ENCODE assay signal across 27 cellular contexts in genomic region chr2:141105763-141106162, GRCh38.
"Had no signal": no experiment of that assay in that cellular context is flagged by ENCODE, and none has a peak within 500 bp of the region (broad histone marks: within the 10 kb centered on the region; RNA-seq: fewer than 3 reads in every experiment).

No MANE protein-coding gene starts in this region.

- H3K9me3 Mint-ChIP-seq: dendritic cell treated with granulocyte-macrophage colony-stimulating factor and Interleukin-4, amounts not matched to agents 40 ng/mL and 50 ng/mL, for 4 days; mesothelial cell of epicardium; nephron progenitor cell had no signal

- H3K27ac Mint-ChIP-seq: activated naive CD4-positive, alpha-beta T cell treated with anti-CD3 and anti-CD28 coated beads, Interleukin-2, amount 10 ng/mL, durations not matched to agents 7 days and 5 days; dendritic cell treated with granulocyte-macrophage colony-stimulating factor and Interleukin-4, amounts not matched to agents 40 ng/mL and 50 ng/mL, for 4 days; mesothelial cell of epicardium; nephron progenitor cell had no signal

- H3K27me3 ChIP-seq: breast epithelium, esophagus muscularis mucosa, gastroesophageal sphincter, heart right ventricle, tibial artery had no signal

- H3K4me3 Mint-ChIP-seq: activated naive CD4-positive, alpha-beta T cell treated with anti-CD3 and anti-CD28 coated beads, Interleukin-2, amount 10 ng/mL, durations not matched to agents 7 days and 5 days; dendritic cell treated with granulocyte-macrophage colony-stimulating factor and Interleukin-4, amounts not matched to agents 40 ng/mL and 50 ng/mL, for 4 days; mesothelial cell of epicardium; nephron progenitor cell had no signal

- H3K9me3 ChIP-seq: breast epithelium, esophagus muscularis mucosa, gastroesophageal sphincter, heart right ventricle, lower lobe of right lung, tibial artery had no signal

- FAIRE-seq: endothelial cell of umbilical vein, islet of Langerhans had no signal

- H3K4me3 ChIP-seq: breast epithelium, esophagus muscularis mucosa, gastroesophageal sphincter, heart right ventricle, lower lobe of right lung, tibial artery had no signal

- H3K4me1 ChIP-seq: breast epithelium, esophagus muscularis mucosa, gastroesophageal sphincter, heart right ventricle, lower lobe of right lung, tibial artery had no signal

- H3K36me3 ChIP-seq: breast epithelium, esophagus muscularis mucosa, gastroesophageal sphincter, heart right ventricle, lower lobe of right lung, tibial artery had no signal

- H3K27me3 Mint-ChIP-seq: activated naive CD4-positive, alpha-beta T cell treated with anti-CD3 and anti-CD28 coated beads, Interleukin-2, amount 10 ng/mL, durations not matched to agents 7 days and 5 days; dendritic cell treated with granulocyte-macrophage colony-stimulating factor and Interleukin-4, amounts not matched to agents 40 ng/mL and 50 ng/mL, for 4 days had no signal

- H3K36me3 Mint-ChIP-seq: activated naive CD4-positive, alpha-beta T cell treated with anti-CD3 and anti-CD28 coated beads, Interleukin-2, amount 10 ng/mL, durations not matched to agents 7 days and 5 days; mesothelial cell of epicardium had no signal

- H3K27ac ChIP-seq: breast epithelium, esophagus muscularis mucosa, gastroesophageal sphincter, heart right ventricle, lower lobe of right lung, tibial artery had no signal

- ATAC-seq: gastroesophageal sphincter, heart right ventricle, left colon, lower lobe of right lung had no signal

- DNase-seq: activated CD4-positive, alpha-beta T cell treated with anti-CD3 and anti-CD28 coated beads for 1 hour; activated CD8-positive, alpha-beta memory T cell treated with anti-CD3 and anti-CD28 coated beads for 24 hours; activated CD8-positive, alpha-beta memory T cell treated with anti-CD3 and anti-CD28 coated beads, Interleukin-2, amount 50 U/mL, for 48 hours; activated effector memory CD4-positive, alpha-beta T cell treated with Interleukin-2 at 50 U/mL for 16 hours; activated naive CD4-positive, alpha-beta T cell treated with anti-CD3 and anti-CD28 coated beads, Interleukin-2, amount 10 ng/mL, durations not matched to agents 7 days and 5 days; activated T-cell treated with anti-CD3 and anti-CD28 coated beads, Interleukin-2, amount 50 U/mL, for 48 hours; aorta; effector memory CD4-positive, alpha-beta T cell; heart right ventricle; left colon; lower lobe of right lung; nephron progenitor cell; occipital lobe; posterior cingulate gyrus; stimulated activated CD4-positive, alpha-beta T cell treated with anti-CD3 and anti-CD28 coated beads, Interleukin-12 subunit alpha, Interleukin-12 subunit beta, amount 100 ng/mL, for 4 hours; stimulated activated CD4-positive, alpha-beta T cell treated with anti-CD3 and anti-CD28 coated beads, Interleukin-1b, Interleukin-23, amount 100 ng/mL, for 48 hours; stimulated activated CD8-positive, alpha-beta memory T cell treated with anti-CD3 and anti-CD28 coated beads, Interleukin-4, amount 100 ng/mL, for 48 hours; stimulated activated naive CD4-positive, alpha-beta T cell; T-helper 9 cell; tibial artery had no signal

- H3K4me1 Mint-ChIP-seq: activated naive CD4-positive, alpha-beta T cell treated with anti-CD3 and anti-CD28 coated beads, Interleukin-2, amount 10 ng/mL, durations not matched to agents 7 days and 5 days; mesothelial cell of epicardium; nephron progenitor cell had no signal
